8 cellular contexts compared by ENCODE assay signal in genomic region chr12:27220057-27220987, GRCh38. TPM values are rescaled to one million over a fixed set of nuclear protein-coding genes. Genes with fewer than 3 reads are reported as not detected.
DNase-seq lines count a peak whose midpoint lies in the region; ATAC-seq and TF ChIP-seq lines count a peak whose summit lies in the region.

No MANE protein-coding gene starts in this region.

- 45% methylated on average over 4 of the region's 4 CpGs for WGBS in esophagus muscularis mucosa
- WGBS in transverse colon (ENCODE audit: low coverage in 1 of 2), 2 donors = 54 to 75% methylated on average over 4 of the region's 4 CpGs
- 88% methylated on average over 4 of the region's 4 CpGs for WGBS in hepatocyte (ENCODE audit: low lambda C conversion rate, missing lambda C conversion rate)

- no peaks in the 10 kb centered on the region for H3K9me2 ChIP-seq in hepatocyte (replicated peaks; ENCODE audit: insufficient read depth)

- no peaks in the 10 kb centered on the region for H4K20me1 ChIP-seq in hepatocyte (ENCODE audit: insufficient read depth, poor library complexity, severe bottlenecking)

- peak overlapping the region; percentile 52 to 74 (median 64) for H3K27ac ChIP-seq in esophagus muscularis mucosa (replicated peaks in 1 of 4)
- H3K27ac ChIP-seq in transverse colon = no peak overlapping the region
- no peak overlapping the region for H3K27ac ChIP-seq in hepatocyte

- DNase-seq in esophagus muscularis mucosa (ENCODE audit: extremely low spot score) (no peak), NCI-H187 treated with DMSO at 0.1 percent for 48 hours (lab: John Stamatoyannopoulos, UW) (no peak), transverse colon (no peak), hepatocyte (ENCODE audit: low spot score) (no peak), NCI-H748 (lab: John Stamatoyannopoulos, UW; ENCODE audit: unreplicated experiment) (no peak)

- H3K4me3 ChIP-seq in esophagus muscularis mucosa = no peak overlapping the region
- H3K4me3 ChIP-seq in transverse colon = no peak overlapping the region
- H3K4me3 ChIP-seq in hepatocyte = no peak overlapping the region

- TF ChIP-seq CTCF in esophagus muscularis mucosa (IDR thresholded peaks at IDR 0.05) (no peak), transverse colon (IDR thresholded peaks at IDR 0.05) (no peak), hepatocyte (IDR thresholded peaks at IDR 0.05; ENCODE audit: poor library complexity) (no peak)

- peak; percentile 69 for ATAC-seq in GM18511 (IDR thresholded peaks at IDR 0.05; ENCODE audit: unreplicated experiment)
- ATAC-seq in GM21529 (IDR thresholded peaks at IDR 0.05; ENCODE audit: unreplicated experiment) = peak; percentile 63
- peak; percentile 53 for ATAC-seq in HG03558 (IDR thresholded peaks at IDR 0.05; ENCODE audit: extremely low read depth, unreplicated experiment)

- H3K4me2 ChIP-seq in hepatocyte = no peak overlapping the region

- H3K4me1 ChIP-seq in esophagus muscularis mucosa (peaks cover 0 to 18% (median 14%) of the 10 kb centered on the region in 4 donors), transverse colon (no peaks in the 10 kb centered on the region), hepatocyte (ENCODE audit: insufficient read depth) (no peaks in the 10 kb centered on the region)

- H3K9me3 ChIP-seq in esophagus muscularis mucosa (no peaks in the 10 kb centered on the region), transverse colon (no peaks in the 10 kb centered on the region), hepatocyte (ENCODE audit: low read depth) (no peaks in the 10 kb centered on the region)

- TF ChIP-seq POLR2A in esophagus muscularis mucosa (IDR thresholded peaks at IDR 0.05; ENCODE audit: low read depth) (no peak), transverse colon (IDR thresholded peaks at IDR 0.05) (no peak)

- in situ Hi-C loops in transverse colon (cut with MboI; ENCODE audit: low pct_ligation_motif_present in 1 of 4, low pct_unique_long_range_greater_than_20kb in 1 of 4, low sequenced_read_pairs in 3 of 4) = no loop called here

- H3K27me3 ChIP-seq in esophagus muscularis mucosa = no peaks in the 10 kb centered on the region
- no peaks in the 10 kb centered on the region for H3K27me3 ChIP-seq in transverse colon
- H3K27me3 ChIP-seq in hepatocyte = no peaks in the 10 kb centered on the region

- no peak for TF ChIP-seq EP300 in esophagus muscularis mucosa (IDR thresholded peaks at IDR 0.05)
- no peak for TF ChIP-seq EP300 in transverse colon (IDR thresholded peaks at IDR 0.05; ENCODE audit: low read depth)

- no peaks in the 10 kb centered on the region for H3K79me2 ChIP-seq in hepatocyte

- no peaks in the 10 kb centered on the region for H3K36me3 ChIP-seq in esophagus muscularis mucosa
- H3K36me3 ChIP-seq in transverse colon = no peaks in the 10 kb centered on the region
- no peaks in the 10 kb centered on the region for H3K36me3 ChIP-seq in hepatocyte (replicated peaks; ENCODE audit: insufficient read depth, low read depth)

- no peak overlapping the region for H2AFZ ChIP-seq in hepatocyte

- intact Hi-C loops in esophagus muscularis mucosa (cut with DNase I) = no loop called here
- intact Hi-C loops in transverse colon (cut with DNase I; ENCODE audit: low total_unique reads) = no loop called here

RNA-seq across cellular contexts. Expression of gene STK38L, which starts 23.8 kb away (rescaled TPM):
- 100 to 1,000 TPM in 1 of 4 donors, 10 to 100 TPM in 3; 64.6 to 102 (median 82.4) TPM for total RNA-seq in esophagus muscularis mucosa
- 10 to 100 TPM; 18.5 to 51.8 (median 40.9) TPM for total RNA-seq in transverse colon
- total RNA-seq in hepatocyte = 34.2 and 36.7 TPM in 2 replicates
- polyA plus RNA-seq in hepatocyte = 15.1 and 18.8 TPM in 2 replicates

Comparison
In these comparisons a context has a peak if more than half of its experiments do, and no peak if none do; other contexts are left out.
1. H3K27ac ChIP-seq: peak in esophagus muscularis mucosa (4 of 4); none in transverse colon (0 of 4) and hepatocyte (single experiment).
2. Peak in every context shown above with its lines, with median percentiles within 50 percentile points of each other: ATAC-seq.